In the genomic region with DNA sequence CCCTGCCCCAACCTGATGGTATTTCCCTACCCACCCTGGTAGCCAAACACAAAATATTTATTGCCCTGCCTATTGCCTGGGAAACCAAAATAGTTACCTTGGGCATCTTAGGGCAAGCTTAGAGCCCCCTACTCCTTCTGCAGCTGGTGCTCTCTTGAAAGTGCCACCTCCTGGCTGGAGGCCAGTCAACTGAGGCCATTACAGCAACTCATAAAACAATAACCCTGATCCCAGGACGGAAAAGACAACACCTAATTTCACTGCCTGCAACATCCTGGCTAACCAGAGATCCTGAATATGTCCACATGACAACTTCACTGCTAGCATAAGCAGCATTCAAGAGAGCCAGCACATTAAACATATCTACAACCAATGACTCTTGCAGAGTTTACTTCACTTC, we compare ENCODE assay signal across 36 cellular contexts.
"Had no signal": no experiment of that assay in that cellular context is flagged by ENCODE, and none has a peak within 500 bp of the region (broad histone marks: within the 10 kb centered on the region; RNA-seq: fewer than 3 reads in every experiment).

No MANE protein-coding gene starts in this region.

- ATAC-seq: activated CD4-positive, alpha-beta T cell treated with anti-CD3 and anti-CD28 coated beads for 36 hours; activated CD4-positive, CD25-positive, alpha-beta regulatory T cell treated with anti-CD3 and anti-CD28 coated beads, Interleukin-2, amount 50 U/mL, for 24 hours; activated naive CD4-positive, alpha-beta T cell treated with anti-CD3 and anti-CD28 coated beads, Interleukin-2, amount 50 U/mL, for 72 hours; activated naive CD8-positive, alpha-beta T cell treated with anti-CD3 and anti-CD28 coated beads, Interleukin-2, amount 50 U/mL, for 24 hours; activated T-cell treated with anti-CD3 and anti-CD28 coated beads, Interleukin-2, amount 50 U/mL, for 72 hours; body of pancreas; effector memory CD8-positive, alpha-beta T cell; esophagus mucosa; T-helper 17 cell had no signal

- H3K27ac ChIP-seq: adrenal gland, body of pancreas, cardiac muscle cell, coronary artery, dorsolateral prefrontal cortex, WERI-Rb-1 had no signal

- H3K27me3 Mint-ChIP-seq: activated B cell treated with CpG ODN at 0.5 μM for 24 hours; activated CD4-positive, alpha-beta memory T cell treated with anti-CD3 and anti-CD28 coated beads, Interleukin-2, amount 10 ng/mL, durations not matched to agents 7 days and 5 days; activated CD4-positive, alpha-beta T cell treated with anti-CD3 and anti-CD28 coated beads for 36 hours; activated CD4-positive, alpha-beta T cell treated with anti-CD3 and anti-CD28 coated beads, Interleukin-2, amount 10 ng/mL, durations not matched to agents 24 days and 14 days; activated naive CD4-positive, alpha-beta T cell treated with anti-CD3 and anti-CD28 coated beads, Interleukin-2, amount 10 ng/mL, durations not matched to agents 7 days and 5 days; activated naive CD8-positive, alpha-beta T cell treated with anti-CD3 and anti-CD28 coated beads, Interleukin-2, amount 50 U/mL, for 24 hours; activated T-cell treated with anti-CD3 and anti-CD28 coated beads, Interleukin-2, amount 50 U/mL, for 24 hours; dendritic cell treated with granulocyte-macrophage colony-stimulating factor and Interleukin-4, amounts not matched to agents 40 ng/mL and 50 ng/mL, for 4 days; effector memory CD8-positive, alpha-beta T cell; T-helper 17 cell had no signal

- H3K4me3 Mint-ChIP-seq: activated B cell treated with CpG ODN at 0.5 μM for 24 hours; activated CD4-positive, alpha-beta memory T cell treated with anti-CD3 and anti-CD28 coated beads, Interleukin-2, amount 10 ng/mL, durations not matched to agents 7 days and 5 days; activated CD4-positive, alpha-beta T cell treated with anti-CD3 and anti-CD28 coated beads for 36 hours; activated CD4-positive, alpha-beta T cell treated with anti-CD3 and anti-CD28 coated beads, Interleukin-2, amount 10 ng/mL, durations not matched to agents 24 days and 14 days; activated naive CD4-positive, alpha-beta T cell treated with anti-CD3 and anti-CD28 coated beads, Interleukin-2, amount 10 ng/mL, durations not matched to agents 7 days and 5 days; activated naive CD8-positive, alpha-beta T cell treated with anti-CD3 and anti-CD28 coated beads, Interleukin-2, amount 50 U/mL, for 24 hours; activated T-cell treated with anti-CD3 and anti-CD28 coated beads, Interleukin-2, amount 50 U/mL, for 24 hours; activated T-cell treated with anti-CD3 and anti-CD28 coated beads, Interleukin-2, amount 50 U/mL, for 72 hours; dendritic cell treated with granulocyte-macrophage colony-stimulating factor and Interleukin-4, amounts not matched to agents 40 ng/mL and 50 ng/mL, for 4 days; effector memory CD8-positive, alpha-beta T cell; T-helper 17 cell; T-helper 2 cell treated with Interferon-gamma antibody and Interleukin-4, amounts not matched to agents 5 μg/mL and 100 μg/mL, for 36 hours had no signal

- DNase-seq: activated B cell treated with CpG ODN at 0.5 μM for 24 hours; activated CD4-positive, alpha-beta memory T cell treated with anti-CD3 and anti-CD28 coated beads, Interleukin-2, amount 10 ng/mL, durations not matched to agents 7 days and 5 days; activated CD4-positive, alpha-beta T cell treated with anti-CD3 and anti-CD28 coated beads for 36 hours; activated CD4-positive, alpha-beta T cell treated with anti-CD3 and anti-CD28 coated beads, Interleukin-2, amount 10 ng/mL, durations not matched to agents 24 days and 14 days; activated CD8-positive, alpha-beta memory T cell treated with anti-CD3 and anti-CD28 coated beads, Interleukin-2, amount 50 U/mL, for 48 hours; activated gamma-delta T cell; activated naive CD4-positive, alpha-beta T cell; activated naive CD4-positive, alpha-beta T cell treated with anti-CD3 and anti-CD28 coated beads, Interleukin-2, amount 10 ng/mL, durations not matched to agents 7 days and 5 days; activated naive CD8-positive, alpha-beta T cell treated with anti-CD3 and anti-CD28 coated beads, Interleukin-2, amount 50 U/mL, for 24 hours; activated T-cell treated with anti-CD3 and anti-CD28 coated beads for 4 hours; activated T-cell treated with anti-CD3 and anti-CD28 coated beads, Interleukin-2, amount 50 U/mL, for 24 hours; activated T-cell treated with anti-CD3 and anti-CD28 coated beads, Interleukin-2, amount 50 U/mL, for 72 hours; adrenal gland; amygdala; aorta; body of pancreas; central memory CD4-positive, alpha-beta T cell; cerebellar nuclear complex; dorsolateral prefrontal cortex; effector CD4-positive, alpha-beta T cell; effector memory CD8-positive, alpha-beta T cell; foreskin fibroblast; head of caudate nucleus; T-helper 1 cell; T-helper 17 cell; T1000; WERI-Rb-1 had no signal

- H3K27ac Mint-ChIP-seq: activated B cell treated with CpG ODN at 0.5 μM for 24 hours; activated CD4-positive, alpha-beta memory T cell treated with anti-CD3 and anti-CD28 coated beads, Interleukin-2, amount 10 ng/mL, durations not matched to agents 7 days and 5 days; activated CD4-positive, alpha-beta T cell treated with anti-CD3 and anti-CD28 coated beads for 36 hours; activated CD4-positive, alpha-beta T cell treated with anti-CD3 and anti-CD28 coated beads, Interleukin-2, amount 10 ng/mL, durations not matched to agents 24 days and 14 days; activated naive CD4-positive, alpha-beta T cell treated with anti-CD3 and anti-CD28 coated beads, Interleukin-2, amount 10 ng/mL, durations not matched to agents 7 days and 5 days; activated naive CD4-positive, alpha-beta T cell treated with anti-CD3 and anti-CD28 coated beads, Interleukin-2, amount 50 U/mL, for 72 hours; activated naive CD8-positive, alpha-beta T cell treated with anti-CD3 and anti-CD28 coated beads, Interleukin-2, amount 50 U/mL, for 24 hours; activated T-cell treated with anti-CD3 and anti-CD28 coated beads, Interleukin-2, amount 50 U/mL, for 24 hours; activated T-cell treated with anti-CD3 and anti-CD28 coated beads, Interleukin-2, amount 50 U/mL, for 72 hours; dendritic cell treated with granulocyte-macrophage colony-stimulating factor and Interleukin-4, amounts not matched to agents 40 ng/mL and 50 ng/mL, for 4 days; effector memory CD8-positive, alpha-beta T cell; T-helper 17 cell; T-helper 2 cell treated with Interferon-gamma antibody and Interleukin-4, amounts not matched to agents 5 μg/mL and 100 μg/mL, for 36 hours had no signal

- H3K4me3 ChIP-seq: adrenal gland, body of pancreas, cardiac muscle cell, coronary artery, dorsolateral prefrontal cortex had no signal

- H3K27me3 ChIP-seq: adrenal gland, body of pancreas, cardiac muscle cell, dorsolateral prefrontal cortex had no signal

- H3K4me1 Mint-ChIP-seq: activated naive CD4-positive, alpha-beta T cell treated with anti-CD3 and anti-CD28 coated beads, Interleukin-2, amount 10 ng/mL, durations not matched to agents 7 days and 5 days had no signal

- H3K36me3 ChIP-seq: WERI-Rb-1 had no signal

- H3K9me3 ChIP-seq: adrenal gland, body of pancreas had no signal

- FAIRE-seq: endometrium, frontal cortex had no signal
